8 cellular contexts compared by ENCODE assay signal in the genomic region with DNA sequence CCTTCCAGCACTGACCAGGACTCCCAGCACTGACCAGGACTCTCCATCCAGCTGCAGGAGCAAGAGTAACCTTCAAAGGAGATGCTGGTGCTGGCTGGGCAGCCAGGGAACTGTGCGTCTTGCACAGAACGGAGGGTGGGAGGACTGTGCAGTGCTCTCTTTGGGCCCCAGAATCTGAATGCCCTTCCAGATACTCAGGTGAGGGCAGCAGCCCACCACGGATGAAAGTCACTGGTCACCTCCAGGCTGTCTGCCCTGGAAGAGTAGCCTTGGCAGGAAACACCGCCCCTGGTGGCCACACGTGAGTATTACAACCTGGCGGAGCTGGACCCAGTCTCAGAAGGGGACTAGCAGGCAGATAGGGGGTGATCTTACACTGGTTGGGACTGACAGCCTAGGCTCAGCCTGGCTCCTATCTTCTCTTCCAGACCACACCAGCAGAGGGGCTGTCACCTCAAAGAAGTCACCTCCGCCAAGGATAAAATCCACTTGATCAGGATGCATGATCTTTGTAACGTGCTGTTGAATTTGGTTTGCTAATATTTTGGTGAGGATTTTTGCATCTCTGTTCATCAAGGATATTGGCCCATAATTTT. TPM values are rescaled to one million over a fixed set of nuclear protein-coding genes. Genes with fewer than 3 reads are reported as not detected.
DNase-seq lines count a peak whose midpoint lies in the region; ATAC-seq, FAIRE-seq and TF ChIP-seq lines count a peak whose summit lies in the region.

No MANE protein-coding gene starts in this region.

- no peak overlapping the region for H3K4me2 ChIP-seq in neural cell (ENCODE audit: low read length)

- H3K4me3 ChIP-seq in GM12875 (ENCODE audit: low read depth, low read length) (no peak overlapping the region), neural cell (ENCODE audit: low read length) (no peak overlapping the region), stomach (no peak overlapping the region)

- H3K27me3 ChIP-seq in neural cell (ENCODE audit: insufficient read depth, low read depth, low read length) (no peaks in the 10 kb centered on the region), stomach (no peaks in the 10 kb centered on the region)

- H3K4me1 ChIP-seq in stomach, result peaks cover 7 to 9% (median 8%) of the 10 kb centered on the region in 4 donors

- peak; percentile 97 for TF ChIP-seq CTCF in GM12875 (IDR thresholded peaks at IDR 0.05; ENCODE audit: borderline replicate concordance, insufficient read depth, low read depth, low read length)
- peak; percentile 82 for TF ChIP-seq CTCF in neural cell (IDR thresholded peaks at IDR 0.05; ENCODE audit: poor library complexity, severe bottlenecking)
- TF ChIP-seq CTCF in stomach (IDR thresholded peaks at IDR 0.05), result peak in 6 of 7 experiments; percentile 32 to 99 (median 92)

- H3K79me2 ChIP-seq in neural cell (replicated peaks; ENCODE audit: insufficient read depth, low read length), result no peaks in the 10 kb centered on the region

- H3K36me3 ChIP-seq in neural cell (ENCODE audit: insufficient read depth, low read length) (no peaks in the 10 kb centered on the region), stomach (no peaks in the 10 kb centered on the region)

- WGBS in stomach, 5 donors, result 12 to 40% (median 18%) methylated on average over 3 to 8 of the region's 8 CpGs

- no peak overlapping the region for H2AFZ ChIP-seq in neural cell (ENCODE audit: low read depth, low read length)

- DNase-seq in Kasumi-1 (lab: John Stamatoyannopoulos, UW) (peak; percentile 61 to 80), RCC 7860 (ENCODE audit: low spot score) (peak; percentile 69), fibroblast of peridontal ligament (ENCODE audit: extremely low read depth) (peak; percentile 54), stomach (peak; percentile 76)
- DNase-seq in activated T-cell treated with anti-CD3 and anti-CD28 coated beads, Interleukin-2, amount 50 U/mL, for 48 hours, result peak; percentile 83 to 84

- no peaks in the 10 kb centered on the region for H3F3A ChIP-seq in neural cell (ENCODE audit: insufficient read depth, low read length, poor library complexity, severe bottlenecking)

- TF ChIP-seq EP300 in neural cell (conservative IDR thresholded peaks at IDR 0.05; ENCODE audit: poor library complexity, severe bottlenecking) (no peak), stomach (IDR thresholded peaks at IDR 0.05) (no peak)

- peak; percentile 57 for TF ChIP-seq RAD21 in neural cell (conservative IDR thresholded peaks at IDR 0.05)

- H3K27ac ChIP-seq in neural cell (ENCODE audit: low read length) (no peak overlapping the region), stomach (no peak overlapping the region)

- no peak for ATAC-seq in GM21737 (IDR thresholded peaks at IDR 0.05; ENCODE audit: unreplicated experiment)

- intact Hi-C loops in stomach (cut with DNase I; ENCODE audit: low total_unique reads), result no loop called here

- no peaks in the 10 kb centered on the region for H3K9me3 ChIP-seq in neural cell (ENCODE audit: low read length)
- H3K9me3 ChIP-seq in stomach, result no peaks in the 10 kb centered on the region

- no peak for TF ChIP-seq POLR2A in stomach (IDR thresholded peaks at IDR 0.05)

- FAIRE-seq in RCC 7860 (lab: Jason Lieb, UNC), result peak; percentile 16

- H4K20me1 ChIP-seq in neural cell (ENCODE audit: insufficient read depth), result no peaks in the 10 kb centered on the region

- no peaks in the 10 kb centered on the region for H3K9me2 ChIP-seq in neural cell (ENCODE audit: insufficient read depth, low read length)

- no peak overlapping the region for H3K9ac ChIP-seq in neural cell (ENCODE audit: low read length)

TF ChIP-seq in neural cell, 6 proteins besides CTCF, POLR2A, EP300 and RAD21:
- no peak for TF ChIP-seq SMC3 (conservative IDR thresholded peaks at IDR 0.05; ENCODE audit: poor library complexity)
- TF ChIP-seq, protein P1, sequence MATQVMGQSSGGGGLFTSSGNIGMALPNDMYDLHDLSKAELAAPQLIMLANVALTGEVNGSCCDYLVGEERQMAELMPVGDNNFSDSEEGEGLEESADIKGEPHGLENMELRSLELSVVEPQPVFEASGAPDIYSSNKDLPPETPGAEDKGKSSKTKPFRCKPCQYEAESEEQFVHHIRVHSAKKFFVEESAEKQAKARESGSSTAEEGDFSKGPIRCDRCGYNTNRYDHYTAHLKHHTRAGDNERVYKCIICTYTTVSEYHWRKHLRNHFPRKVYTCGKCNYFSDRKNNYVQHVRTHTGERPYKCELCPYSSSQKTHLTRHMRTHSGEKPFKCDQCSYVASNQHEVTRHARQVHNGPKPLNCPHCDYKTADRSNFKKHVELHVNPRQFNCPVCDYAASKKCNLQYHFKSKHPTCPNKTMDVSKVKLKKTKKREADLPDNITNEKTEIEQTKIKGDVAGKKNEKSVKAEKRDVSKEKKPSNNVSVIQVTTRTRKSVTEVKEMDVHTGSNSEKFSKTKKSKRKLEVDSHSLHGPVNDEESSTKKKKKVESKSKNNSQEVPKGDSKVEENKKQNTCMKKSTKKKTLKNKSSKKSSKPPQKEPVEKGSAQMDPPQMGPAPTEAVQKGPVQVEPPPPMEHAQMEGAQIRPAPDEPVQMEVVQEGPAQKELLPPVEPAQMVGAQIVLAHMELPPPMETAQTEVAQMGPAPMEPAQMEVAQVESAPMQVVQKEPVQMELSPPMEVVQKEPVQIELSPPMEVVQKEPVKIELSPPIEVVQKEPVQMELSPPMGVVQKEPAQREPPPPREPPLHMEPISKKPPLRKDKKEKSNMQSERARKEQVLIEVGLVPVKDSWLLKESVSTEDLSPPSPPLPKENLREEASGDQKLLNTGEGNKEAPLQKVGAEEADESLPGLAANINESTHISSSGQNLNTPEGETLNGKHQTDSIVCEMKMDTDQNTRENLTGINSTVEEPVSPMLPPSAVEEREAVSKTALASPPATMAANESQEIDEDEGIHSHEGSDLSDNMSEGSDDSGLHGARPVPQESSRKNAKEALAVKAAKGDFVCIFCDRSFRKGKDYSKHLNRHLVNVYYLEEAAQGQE (IDR thresholded peaks at IDR 0.05; ENCODE audit: borderline replicate concordance), result no peak
- TF ChIP-seq TAF1 (IDR thresholded peaks at IDR 0.05; ENCODE audit: low read depth), result no peak
- TF ChIP-seq EZH2 (IDR thresholded peaks at IDR 0.05; ENCODE audit: borderline replicate concordance, insufficient read depth, low read length, poor library complexity, severe bottlenecking), result no peak
- no peak for TF ChIP-seq MXI1 (conservative IDR thresholded peaks at IDR 0.05; ENCODE audit: poor library complexity, severe bottlenecking)
- no peak for TF ChIP-seq POLR2AphosphoS5 (IDR thresholded peaks at IDR 0.05)

RNA-seq across cellular contexts. Expression of a gene that starts 4.8 kb away (rescaled TPM):
- polyA plus RNA-seq in neural cell (0.56 TPM in 1 of 2 replicates, not detected in the other), stomach (1 to 10 TPM in 1 of 3 donors, under 1 TPM in 2; 0.76 to 2.6 (median 0.93) TPM)
- polyA minus RNA-seq in neural cell, result 0.35 TPM in 1 of 2 replicates, not detected in the other
- 10 to 100 TPM in 1 of 5 donors, 1 to 10 TPM in 3, not detected in 1; 2.3 to 15.2 (median 3.9) TPM for total RNA-seq in stomach
